ENCODE assay signal across 1 cellular context in the genomic region with DNA sequence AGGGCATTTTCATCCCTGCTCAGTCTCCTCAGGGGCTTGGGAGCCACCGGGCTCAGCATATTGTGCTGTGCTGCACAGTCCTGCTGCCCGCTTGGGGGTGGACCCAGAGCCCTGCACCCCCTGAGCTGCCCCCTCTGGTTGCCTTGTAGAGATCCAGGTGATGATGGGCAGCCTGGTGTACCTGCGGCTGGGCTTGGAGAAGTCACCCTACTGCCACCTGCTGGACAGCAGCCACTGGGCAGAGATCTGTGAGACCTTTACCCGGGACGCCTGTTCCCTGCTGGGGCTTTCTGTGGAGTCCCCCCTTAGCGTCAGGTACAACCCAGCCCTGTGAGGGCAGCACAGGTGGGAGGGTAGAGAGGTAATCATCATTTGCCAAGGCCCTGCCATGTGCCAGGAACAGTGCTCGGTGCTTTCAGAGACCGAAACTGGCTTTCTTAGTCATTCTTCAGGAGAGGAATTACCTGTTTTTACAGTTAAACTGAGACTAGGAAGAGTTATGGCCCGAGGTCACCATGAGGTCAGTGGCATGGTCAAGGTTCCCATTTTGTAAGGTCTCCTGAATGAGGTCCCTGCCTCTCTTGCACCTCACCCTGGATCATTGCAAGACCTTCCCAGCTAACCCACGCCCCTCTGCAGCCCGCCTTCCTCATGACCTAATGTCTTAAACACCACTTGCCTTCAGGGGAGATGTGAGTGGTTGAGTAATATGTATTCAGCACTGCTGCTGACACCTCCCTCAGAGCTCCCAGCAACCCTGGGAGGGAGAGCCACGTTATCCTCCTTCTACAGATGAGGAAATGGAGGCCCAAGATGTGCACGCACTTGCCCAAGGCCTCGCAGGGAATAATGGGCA.
TF ChIP-seq lines count a peak whose summit lies in the region.

No MANE protein-coding gene starts in this region.

TF ChIP-seq in HEK293, 187 proteins besides CTCF, POLR2A, EP300 and RAD21 (continued from another document):
- TF ChIP-seq REST (tag by site-specific recombination; IDR thresholded peaks at IDR 0.05) (peak; percentile 50), ZNF654 (tag by site-specific recombination; IDR thresholded peaks at IDR 0.05; ENCODE audit: low read depth) (peak; percentile 37), ZBTB17 (tag by site-specific recombination; IDR thresholded peaks at IDR 0.05) (peak; percentile 57; the same call in 1 of the 2 replicates), ZNF24 (tag by site-specific recombination; IDR thresholded peaks at IDR 0.05) (no peak), ZNF449 (tag by site-specific recombination; IDR thresholded peaks at IDR 0.05) (peak; percentile 77), GLIS2 (tag by site-specific recombination; IDR thresholded peaks at IDR 0.05) (peak; percentile 52; the same call in 1 of the 2 replicates), ZNF202 (tag by site-specific recombination; IDR thresholded peaks at IDR 0.05; ENCODE audit: borderline replicate concordance) (no peak), ZNF23 (tag by site-specific recombination; IDR thresholded peaks at IDR 0.05; ENCODE audit: borderline replicate concordance) (no peak), SP7 (tag by site-specific recombination; IDR thresholded peaks at IDR 0.05) (0 out of 2 replicates have a peak, but pooled peaks have one; percentile 23), ZIC2 (tag by site-specific recombination; IDR thresholded peaks at IDR 0.05) (peak; percentile 61), ZNF2 (tag by site-specific recombination; IDR thresholded peaks at IDR 0.05) (peak; percentile 66; the same call in 1 of the 2 replicates), SP2 (tag by site-specific recombination; IDR thresholded peaks at IDR 0.05) (peak; percentile 43)
- TF ChIP-seq, protein P1, sequence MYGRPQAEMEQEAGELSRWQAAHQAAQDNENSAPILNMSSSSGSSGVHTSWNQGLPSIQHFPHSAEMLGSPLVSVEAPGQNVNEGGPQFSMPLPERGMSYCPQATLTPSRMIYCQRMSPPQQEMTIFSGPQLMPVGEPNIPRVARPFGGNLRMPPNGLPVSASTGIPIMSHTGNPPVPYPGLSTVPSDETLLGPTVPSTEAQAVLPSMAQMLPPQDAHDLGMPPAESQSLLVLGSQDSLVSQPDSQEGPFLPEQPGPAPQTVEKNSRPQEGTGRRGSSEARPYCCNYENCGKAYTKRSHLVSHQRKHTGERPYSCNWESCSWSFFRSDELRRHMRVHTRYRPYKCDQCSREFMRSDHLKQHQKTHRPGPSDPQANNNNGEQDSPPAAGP (tag by site-specific recombination; IDR thresholded peaks at IDR 0.05) = peak; percentile 38; the same call in 1 of the 2 replicates
